Comparison of ENCODE assay signal across 1 cellular context in the genomic region with DNA sequence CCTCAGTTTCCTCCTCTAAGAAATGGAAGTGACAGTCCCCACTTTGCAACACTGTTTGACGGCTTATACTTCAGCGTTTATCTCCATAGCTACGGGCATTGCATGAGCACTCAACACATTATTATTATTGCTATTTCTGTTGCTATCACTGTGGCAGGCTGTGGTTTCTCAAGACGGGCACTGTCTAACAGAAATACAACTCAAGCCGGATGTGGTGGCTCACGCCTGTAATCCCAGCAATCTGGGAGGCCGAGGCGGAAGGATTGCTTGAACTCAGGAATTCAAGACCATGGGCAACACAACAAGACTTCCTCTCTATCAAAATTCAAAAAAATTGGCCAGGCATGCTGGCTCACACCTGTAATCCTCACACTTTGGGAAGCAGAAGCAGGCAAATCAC.
TF ChIP-seq lines count a peak whose summit lies in the region.

No MANE protein-coding gene starts in this region.

TF ChIP-seq in endothelial cell of umbilical vein, 7 proteins besides CTCF, POLR2A, EP300 and RAD21 (continued from another document):
- no peak for TF ChIP-seq MAX (IDR thresholded peaks at IDR 0.05; ENCODE audit: insufficient read depth, insufficient read length)
- no peak for TF ChIP-seq FOS (IDR thresholded peaks at IDR 0.05; ENCODE audit: borderline replicate concordance, insufficient read depth, low read length)
- TF ChIP-seq EZH2 (IDR thresholded peaks at IDR 0.05; ENCODE audit: borderline replicate concordance, low read depth, low read length, severe bottlenecking) = no peak
